8 cellular contexts compared by ENCODE assay signal in the genomic region with DNA sequence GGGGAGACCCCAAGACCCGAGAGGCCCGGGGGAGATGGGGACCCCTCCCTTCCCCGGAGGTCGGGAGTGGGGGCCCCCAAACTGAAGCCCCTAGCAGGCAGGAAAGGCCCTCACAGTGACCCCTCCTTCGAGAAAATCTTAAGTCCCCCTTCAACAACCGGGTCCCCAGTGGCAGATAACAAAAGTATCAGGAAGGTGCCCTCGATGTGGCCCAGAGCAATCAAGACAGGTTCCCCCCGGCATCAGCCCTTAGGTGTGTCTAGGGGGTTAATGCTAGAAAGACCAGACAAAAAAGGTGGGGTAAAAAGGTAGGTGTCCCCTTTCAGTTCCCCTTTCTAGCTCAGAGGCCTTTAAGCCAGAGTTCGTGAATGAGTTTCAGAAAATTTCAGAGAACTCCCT. TPM values are rescaled to one million over a fixed set of nuclear protein-coding genes. Genes with fewer than 3 reads are reported as not detected.
DNase-seq lines count a peak whose midpoint lies in the region; ATAC-seq, FAIRE-seq and TF ChIP-seq lines count a peak whose summit lies in the region.

No MANE protein-coding gene starts in this region.

- intact Hi-C loops in PC-9 (cut with micrococcal nuclease; ENCODE audit: unreplicated experiment) = no loop called here

- H3K9ac ChIP-seq in endocrine pancreas (ENCODE audit: control insufficient read depth, insufficient read depth, low read length) (peak overlapping the region; percentile 47), parathyroid adenoma (no peak overlapping the region)

- H3K9me2 ChIP-seq in PC-9 (ENCODE audit: insufficient read depth) = no peaks in the 10 kb centered on the region

- H2AFZ ChIP-seq in PC-9 (peak overlapping the region; percentile 71; the same call in 1 of the 2 replicates), parathyroid adenoma (peak overlapping the region; percentile 53)

- no peak for TF ChIP-seq CTCF in PC-9 (conservative IDR thresholded peaks at IDR 0.05)
- TF ChIP-seq CTCF in parathyroid adenoma (IDR thresholded peaks at IDR 0.05) = no peak

- no peak for ATAC-seq in HG02623 (IDR thresholded peaks at IDR 0.05; ENCODE audit: unreplicated experiment)
- no peak for ATAC-seq in GM21515 (IDR thresholded peaks at IDR 0.05; ENCODE audit: unreplicated experiment)

- CTCF ChIA-PET in PC-9 (lab: Charles Lee) = interaction anchor here (0.6 kb wide), 1 partner anchor 231 kb away, joined by 4 read pairs; no protein-coding TSS in a partner anchor

- peaks cover 19% of the 10 kb centered on the region for H3F3A ChIP-seq in PC-9 (ENCODE audit: insufficient read depth, low read depth)

- H3K27me3 ChIP-seq in PC-9 (ENCODE audit: insufficient read depth, low read depth) = no peaks in the 10 kb centered on the region
- H3K27me3 ChIP-seq in endocrine pancreas (ENCODE audit: control insufficient read depth, insufficient read depth, low read length) = no peaks in the 10 kb centered on the region
- H3K27me3 ChIP-seq in parathyroid adenoma (ENCODE audit: control insufficient read depth, insufficient read depth, low read length) = no peaks in the 10 kb centered on the region

- peak; percentile 91 for FAIRE-seq in GM18507 (lab: Jason Lieb, UNC)

- POLR2A ChIA-PET in PC-9 (lab: Charles Lee; ENCODE audit: unreplicated experiment) = interaction anchor here (0.6 kb wide), 1 partner anchor 25 kb away, joined by 3 read pairs; no protein-coding TSS in a partner anchor

- no TSS peak for BruUV-seq in PC-9 (replicated peaks; lab: Mats Ljungman, UMichigan)

- DNase-seq in GM18507 (ENCODE audit: extremely low spot score, insufficient read length, low read depth) = peak; percentile 60
- no peak for DNase-seq in PC-9
- DNase-seq in NCI-H1694 treated with DMSO at 0.1 percent for 48 hours (lab: John Stamatoyannopoulos, UW) = no peak
- DNase-seq in NCI-H146 treated with DMSO at 0.1 percent for 48 hours (lab: John Stamatoyannopoulos, UW; ENCODE audit: unreplicated experiment) = no peak

- H3K4me2 ChIP-seq in PC-9 (peak overlapping the region; percentile 90), parathyroid adenoma (ENCODE audit: low read length) (peak overlapping the region; percentile 66)

- peak overlapping the region; percentile 67 for H3K4me3 ChIP-seq in PC-9
- no peak overlapping the region for H3K4me3 ChIP-seq in endocrine pancreas (ENCODE audit: control insufficient read depth, insufficient read depth, low read length)
- peak overlapping the region; percentile 37 for H3K4me3 ChIP-seq in parathyroid adenoma (ENCODE audit: low read depth, low read length)

- no peaks in the 10 kb centered on the region for H3K36me3 ChIP-seq in PC-9 (ENCODE audit: low read depth)
- no peaks in the 10 kb centered on the region for H3K36me3 ChIP-seq in endocrine pancreas (ENCODE audit: control insufficient read depth, insufficient read depth, low read length)
- no peaks in the 10 kb centered on the region for H3K36me3 ChIP-seq in parathyroid adenoma (ENCODE audit: control insufficient read depth, insufficient read depth, low read length)

- no peaks in the 10 kb centered on the region for H3K9me3 ChIP-seq in PC-9 (ENCODE audit: insufficient read depth, low read depth)
- H3K9me3 ChIP-seq in endocrine pancreas (ENCODE audit: control insufficient read depth, low read length) = no peaks in the 10 kb centered on the region
- H3K9me3 ChIP-seq in parathyroid adenoma (ENCODE audit: control insufficient read depth, low read length) = no peaks in the 10 kb centered on the region

- H3K4me1 ChIP-seq in PC-9 (replicated peaks; ENCODE audit: insufficient read depth) (peaks cover 19% of the 10 kb centered on the region), endocrine pancreas (ENCODE audit: control insufficient read depth, insufficient read depth, low read length) (peaks cover under 1% of the 10 kb centered on the region), parathyroid adenoma (peaks cover 5% of the 10 kb centered on the region)

- no peaks in the 10 kb centered on the region for H4K20me1 ChIP-seq in PC-9 (ENCODE audit: insufficient read depth)

- H3K27ac ChIP-seq in PC-9 (0 out of 2 replicates have a peak overlapping the region, but pooled peaks have one; percentile 9), parathyroid adenoma (no peak overlapping the region)

- H3K79me2 ChIP-seq in PC-9 (ENCODE audit: low read depth) = 0 out of 2 replicates have a peak, but pooled peaks cover 3% of the 10 kb centered on the region
- H3K79me2 ChIP-seq in parathyroid adenoma = peaks cover 17% of the 10 kb centered on the region

RNA-seq across cellular contexts. Expression of a gene that starts 0.3 kb away (rescaled TPM):
- total RNA-seq in PC-9 (2021) = 80.8 and 82.1 TPM in 2 replicates
